In the genomic region with DNA sequence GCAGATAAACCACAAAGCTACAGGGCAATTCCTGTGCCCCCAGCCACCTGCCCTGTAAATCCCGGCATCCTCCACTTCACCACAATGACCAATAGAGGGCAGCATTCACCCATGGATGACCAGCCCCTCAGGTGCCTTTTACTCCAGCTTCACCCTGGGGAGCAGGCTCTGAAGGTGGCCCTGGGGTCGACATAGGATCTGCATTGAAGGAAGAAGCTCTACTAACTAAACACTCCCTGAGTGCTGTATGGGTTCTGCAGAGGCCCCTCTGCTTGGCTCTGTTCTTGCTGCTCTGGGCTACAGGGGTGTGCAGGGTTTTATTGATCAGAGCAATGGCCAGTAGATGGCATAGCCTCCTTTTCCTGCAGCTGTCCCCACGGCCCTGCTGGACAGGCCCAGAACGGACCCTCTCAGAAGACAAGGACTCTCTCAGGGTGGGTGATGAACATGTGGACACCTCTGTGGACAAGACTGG, we compare ENCODE assay signal across 1 cellular context.
TF ChIP-seq lines count a peak whose summit lies in the region.

No MANE protein-coding gene starts in this region.

TF ChIP-seq in HepG2, 621 proteins besides CTCF, POLR2A, EP300 and RAD21 (continued from another document and continues in another):
- TF ChIP-seq, protein P1, sequence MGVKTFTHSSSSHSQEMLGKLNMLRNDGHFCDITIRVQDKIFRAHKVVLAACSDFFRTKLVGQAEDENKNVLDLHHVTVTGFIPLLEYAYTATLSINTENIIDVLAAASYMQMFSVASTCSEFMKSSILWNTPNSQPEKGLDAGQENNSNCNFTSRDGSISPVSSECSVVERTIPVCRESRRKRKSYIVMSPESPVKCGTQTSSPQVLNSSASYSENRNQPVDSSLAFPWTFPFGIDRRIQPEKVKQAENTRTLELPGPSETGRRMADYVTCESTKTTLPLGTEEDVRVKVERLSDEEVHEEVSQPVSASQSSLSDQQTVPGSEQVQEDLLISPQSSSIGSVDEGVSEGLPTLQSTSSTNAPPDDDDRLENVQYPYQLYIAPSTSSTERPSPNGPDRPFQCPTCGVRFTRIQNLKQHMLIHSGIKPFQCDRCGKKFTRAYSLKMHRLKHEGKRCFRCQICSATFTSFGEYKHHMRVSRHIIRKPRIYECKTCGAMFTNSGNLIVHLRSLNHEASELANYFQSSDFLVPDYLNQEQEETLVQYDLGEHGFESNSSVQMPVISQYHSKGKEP (CRISPR knock-in tag; IDR thresholded peaks at IDR 0.05): no peak
- TF ChIP-seq GZF1 (CRISPR knock-in tag; IDR thresholded peaks at IDR 0.05) (no peak), U2AF2 (IDR thresholded peaks at IDR 0.05; ENCODE audit: low read depth, low read length) (no peak), ZNF136 (CRISPR knock-in tag; IDR thresholded peaks at IDR 0.05; ENCODE audit: low read depth) (no peak), KDM6A (CRISPR knock-in tag; IDR thresholded peaks at IDR 0.05; ENCODE audit: low read depth) (no peak), KLF12 (CRISPR knock-in tag; IDR thresholded peaks at IDR 0.05; ENCODE audit: borderline replicate concordance) (no peak), MATR3 (CRISPR knock-in tag; IDR thresholded peaks at IDR 0.05) (no peak), TP53 (CRISPR knock-in tag; conservative IDR thresholded peaks at IDR 0.05) (no peak), ZNF768 (CRISPR knock-in tag; IDR thresholded peaks at IDR 0.05) (no peak), KAT2B (IDR thresholded peaks at IDR 0.05; ENCODE audit: borderline replicate concordance, low read depth, low read length) (no peak), ZSCAN20 (CRISPR knock-in tag; IDR thresholded peaks at IDR 0.05; ENCODE audit: borderline replicate concordance) (no peak), ARHGAP35 (CRISPR knock-in tag; IDR thresholded peaks at IDR 0.05; ENCODE audit: borderline replicate concordance) (no peak), NFIC (IDR thresholded peaks at IDR 0.05; ENCODE audit: low read length) (no peak), TBX3 (IDR thresholded peaks at IDR 0.05; ENCODE audit: borderline replicate concordance) (no peak), ZNF562 (CRISPR knock-in tag; IDR thresholded peaks at IDR 0.05; ENCODE audit: borderline replicate concordance) (no peak), HNF4A (CRISPR knock-in tag; IDR thresholded peaks at IDR 0.05) (no peak), ZNF564 (CRISPR knock-in tag; IDR thresholded peaks at IDR 0.05) (no peak), RXRB (CRISPR knock-in tag; IDR thresholded peaks at IDR 0.05; ENCODE audit: borderline replicate concordance) (peak; percentile 48; the same call in 1 of the 2 replicates), RFXANK (CRISPR knock-in tag; IDR thresholded peaks at IDR 0.05) (no peak), SRY (CRISPR knock-in tag; IDR thresholded peaks at IDR 0.05) (no peak), ZNF530 (CRISPR knock-in tag; IDR thresholded peaks at IDR 0.05; ENCODE audit: low read depth) (no peak), ZNF772 (CRISPR knock-in tag; IDR thresholded peaks at IDR 0.05) (no peak), ATF7-NPFF (CRISPR knock-in tag; IDR thresholded peaks at IDR 0.05; ENCODE audit: low read depth) (no peak), ZNF282 (IDR thresholded peaks at IDR 0.05; ENCODE audit: partially characterized antibody) (no peak), HMG20B (CRISPR knock-in tag; conservative IDR thresholded peaks at IDR 0.05) (0 out of 2 replicates have a peak, but pooled peaks have one; percentile 22), FOXJ3 (CRISPR knock-in tag; IDR thresholded peaks at IDR 0.05; ENCODE audit: borderline replicate concordance) (no peak), ZNF335 (CRISPR knock-in tag; IDR thresholded peaks at IDR 0.05) (no peak), KDM3A (CRISPR knock-in tag; IDR thresholded peaks at IDR 0.05; ENCODE audit: low read depth) (0 out of 2 replicates have a peak, but pooled peaks have one; percentile 28), ATF1 (CRISPR knock-in tag; IDR thresholded peaks at IDR 0.05) (no peak), ADNP (CRISPR knock-in tag; IDR thresholded peaks at IDR 0.05) (no peak), MAF1 (CRISPR knock-in tag; IDR thresholded peaks at IDR 0.05; ENCODE audit: borderline replicate concordance) (no peak)
- TF ChIP-seq, protein P2, sequence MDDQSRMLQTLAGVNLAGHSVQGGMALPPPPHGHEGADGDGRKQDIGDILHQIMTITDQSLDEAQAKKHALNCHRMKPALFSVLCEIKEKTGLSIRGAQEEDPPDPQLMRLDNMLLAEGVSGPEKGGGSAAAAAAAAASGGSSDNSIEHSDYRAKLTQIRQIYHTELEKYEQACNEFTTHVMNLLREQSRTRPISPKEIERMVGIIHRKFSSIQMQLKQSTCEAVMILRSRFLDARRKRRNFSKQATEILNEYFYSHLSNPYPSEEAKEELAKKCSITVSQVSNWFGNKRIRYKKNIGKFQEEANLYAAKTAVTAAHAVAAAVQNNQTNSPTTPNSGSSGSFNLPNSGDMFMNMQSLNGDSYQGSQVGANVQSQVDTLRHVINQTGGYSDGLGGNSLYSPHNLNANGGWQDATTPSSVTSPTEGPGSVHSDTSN (CRISPR knock-in tag; IDR thresholded peaks at IDR 0.05; ENCODE audit: borderline replicate concordance): no peak
- TF ChIP-seq, protein P3, sequence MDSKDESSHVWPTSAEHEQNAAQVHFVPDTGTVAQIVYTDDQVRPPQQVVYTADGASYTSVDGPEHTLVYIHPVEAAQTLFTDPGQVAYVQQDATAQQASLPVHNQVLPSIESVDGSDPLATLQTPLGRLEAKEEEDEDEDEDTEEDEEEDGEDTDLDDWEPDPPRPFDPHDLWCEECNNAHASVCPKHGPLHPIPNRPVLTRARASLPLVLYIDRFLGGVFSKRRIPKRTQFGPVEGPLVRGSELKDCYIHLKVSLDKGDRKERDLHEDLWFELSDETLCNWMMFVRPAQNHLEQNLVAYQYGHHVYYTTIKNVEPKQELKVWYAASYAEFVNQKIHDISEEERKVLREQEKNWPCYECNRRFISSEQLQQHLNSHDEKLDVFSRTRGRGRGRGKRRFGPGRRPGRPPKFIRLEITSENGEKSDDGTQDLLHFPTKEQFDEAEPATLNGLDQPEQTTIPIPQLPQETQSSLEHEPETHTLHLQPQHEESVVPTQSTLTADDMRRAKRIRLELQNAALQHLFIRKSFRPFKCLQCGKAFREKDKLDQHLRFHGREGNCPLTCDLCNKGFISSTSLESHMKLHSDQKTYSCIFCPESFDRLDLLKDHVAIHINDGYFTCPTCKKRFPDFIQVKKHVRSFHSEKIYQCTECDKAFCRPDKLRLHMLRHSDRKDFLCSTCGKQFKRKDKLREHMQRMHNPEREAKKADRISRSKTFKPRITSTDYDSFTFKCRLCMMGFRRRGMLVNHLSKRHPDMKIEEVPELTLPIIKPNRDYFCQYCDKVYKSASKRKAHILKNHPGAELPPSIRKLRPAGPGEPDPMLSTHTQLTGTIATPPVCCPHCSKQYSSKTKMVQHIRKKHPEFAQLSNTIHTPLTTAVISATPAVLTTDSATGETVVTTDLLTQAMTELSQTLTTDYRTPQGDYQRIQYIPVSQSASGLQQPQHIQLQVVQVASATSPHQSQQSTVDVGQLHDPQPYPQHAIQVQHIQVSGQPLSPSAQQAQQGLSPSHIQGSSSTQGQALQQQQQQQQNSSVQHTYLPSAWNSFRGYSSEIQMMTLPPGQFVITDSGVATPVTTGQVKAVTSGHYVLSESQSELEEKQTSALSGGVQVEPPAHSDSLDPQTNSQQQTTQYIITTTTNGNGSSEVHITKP (CRISPR knock-in tag; IDR thresholded peaks at IDR 0.05; ENCODE audit: low read depth): no peak
- TF ChIP-seq, protein P4, sequence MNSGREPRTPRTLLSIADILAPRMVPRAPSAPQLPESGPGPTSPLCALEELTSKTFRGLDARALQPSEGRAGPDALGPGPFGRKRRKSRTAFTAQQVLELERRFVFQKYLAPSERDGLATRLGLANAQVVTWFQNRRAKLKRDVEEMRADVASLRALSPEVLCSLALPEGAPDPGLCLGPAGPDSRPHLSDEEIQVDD (CRISPR knock-in tag; IDR thresholded peaks at IDR 0.05; ENCODE audit: borderline replicate concordance): no peak
- TF ChIP-seq, protein P5, sequence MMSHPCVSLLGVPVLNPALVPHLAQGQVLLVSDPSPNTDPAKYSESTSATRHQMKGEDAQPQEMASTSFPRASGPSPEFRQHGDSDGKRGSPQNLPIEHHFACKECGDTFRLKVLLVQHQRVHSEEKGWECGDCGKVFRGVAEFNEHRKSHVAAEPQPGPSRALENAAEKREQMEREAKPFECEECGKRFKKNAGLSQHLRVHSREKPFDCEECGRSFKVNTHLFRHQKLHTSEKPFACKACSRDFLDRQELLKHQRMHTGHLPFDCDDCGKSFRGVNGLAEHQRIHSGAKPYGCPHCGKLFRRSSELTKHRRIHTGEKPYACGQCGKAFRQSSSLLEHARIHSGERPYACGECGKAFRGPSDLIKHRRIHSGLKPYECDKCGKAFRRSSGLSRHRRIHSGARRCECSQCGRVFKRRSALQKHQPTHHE (CRISPR knock-in tag; IDR thresholded peaks at IDR 0.05; ENCODE audit: borderline replicate concordance): no peak
- TF ChIP-seq, protein P6, sequence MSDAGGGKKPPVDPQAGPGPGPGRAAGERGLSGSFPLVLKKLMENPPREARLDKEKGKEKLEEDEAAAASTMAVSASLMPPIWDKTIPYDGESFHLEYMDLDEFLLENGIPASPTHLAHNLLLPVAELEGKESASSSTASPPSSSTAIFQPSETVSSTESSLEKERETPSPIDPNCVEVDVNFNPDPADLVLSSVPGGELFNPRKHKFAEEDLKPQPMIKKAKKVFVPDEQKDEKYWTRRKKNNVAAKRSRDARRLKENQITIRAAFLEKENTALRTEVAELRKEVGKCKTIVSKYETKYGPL (CRISPR knock-in tag; IDR thresholded peaks at IDR 0.05): no peak
- TF ChIP-seq, protein P7, sequence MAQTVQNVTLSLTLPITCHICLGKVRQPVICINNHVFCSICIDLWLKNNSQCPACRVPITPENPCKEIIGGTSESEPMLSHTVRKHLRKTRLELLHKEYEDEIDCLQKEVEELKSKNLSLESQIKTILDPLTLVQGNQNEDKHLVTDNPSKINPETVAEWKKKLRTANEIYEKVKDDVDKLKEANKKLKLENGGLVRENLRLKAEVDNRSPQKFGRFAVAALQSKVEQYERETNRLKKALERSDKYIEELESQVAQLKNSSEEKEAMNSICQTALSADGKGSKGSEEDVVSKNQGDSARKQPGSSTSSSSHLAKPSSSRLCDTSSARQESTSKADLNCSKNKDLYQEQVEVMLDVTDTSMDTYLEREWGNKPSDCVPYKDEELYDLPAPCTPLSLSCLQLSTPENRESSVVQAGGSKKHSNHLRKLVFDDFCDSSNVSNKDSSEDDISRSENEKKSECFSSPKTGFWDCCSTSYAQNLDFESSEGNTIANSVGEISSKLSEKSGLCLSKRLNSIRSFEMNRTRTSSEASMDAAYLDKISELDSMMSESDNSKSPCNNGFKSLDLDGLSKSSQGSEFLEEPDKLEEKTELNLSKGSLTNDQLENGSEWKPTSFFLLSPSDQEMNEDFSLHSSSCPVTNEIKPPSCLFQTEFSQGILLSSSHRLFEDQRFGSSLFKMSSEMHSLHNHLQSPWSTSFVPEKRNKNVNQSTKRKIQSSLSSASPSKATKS (CRISPR knock-in tag; IDR thresholded peaks at IDR 0.05): no peak
- TF ChIP-seq, protein P8, sequence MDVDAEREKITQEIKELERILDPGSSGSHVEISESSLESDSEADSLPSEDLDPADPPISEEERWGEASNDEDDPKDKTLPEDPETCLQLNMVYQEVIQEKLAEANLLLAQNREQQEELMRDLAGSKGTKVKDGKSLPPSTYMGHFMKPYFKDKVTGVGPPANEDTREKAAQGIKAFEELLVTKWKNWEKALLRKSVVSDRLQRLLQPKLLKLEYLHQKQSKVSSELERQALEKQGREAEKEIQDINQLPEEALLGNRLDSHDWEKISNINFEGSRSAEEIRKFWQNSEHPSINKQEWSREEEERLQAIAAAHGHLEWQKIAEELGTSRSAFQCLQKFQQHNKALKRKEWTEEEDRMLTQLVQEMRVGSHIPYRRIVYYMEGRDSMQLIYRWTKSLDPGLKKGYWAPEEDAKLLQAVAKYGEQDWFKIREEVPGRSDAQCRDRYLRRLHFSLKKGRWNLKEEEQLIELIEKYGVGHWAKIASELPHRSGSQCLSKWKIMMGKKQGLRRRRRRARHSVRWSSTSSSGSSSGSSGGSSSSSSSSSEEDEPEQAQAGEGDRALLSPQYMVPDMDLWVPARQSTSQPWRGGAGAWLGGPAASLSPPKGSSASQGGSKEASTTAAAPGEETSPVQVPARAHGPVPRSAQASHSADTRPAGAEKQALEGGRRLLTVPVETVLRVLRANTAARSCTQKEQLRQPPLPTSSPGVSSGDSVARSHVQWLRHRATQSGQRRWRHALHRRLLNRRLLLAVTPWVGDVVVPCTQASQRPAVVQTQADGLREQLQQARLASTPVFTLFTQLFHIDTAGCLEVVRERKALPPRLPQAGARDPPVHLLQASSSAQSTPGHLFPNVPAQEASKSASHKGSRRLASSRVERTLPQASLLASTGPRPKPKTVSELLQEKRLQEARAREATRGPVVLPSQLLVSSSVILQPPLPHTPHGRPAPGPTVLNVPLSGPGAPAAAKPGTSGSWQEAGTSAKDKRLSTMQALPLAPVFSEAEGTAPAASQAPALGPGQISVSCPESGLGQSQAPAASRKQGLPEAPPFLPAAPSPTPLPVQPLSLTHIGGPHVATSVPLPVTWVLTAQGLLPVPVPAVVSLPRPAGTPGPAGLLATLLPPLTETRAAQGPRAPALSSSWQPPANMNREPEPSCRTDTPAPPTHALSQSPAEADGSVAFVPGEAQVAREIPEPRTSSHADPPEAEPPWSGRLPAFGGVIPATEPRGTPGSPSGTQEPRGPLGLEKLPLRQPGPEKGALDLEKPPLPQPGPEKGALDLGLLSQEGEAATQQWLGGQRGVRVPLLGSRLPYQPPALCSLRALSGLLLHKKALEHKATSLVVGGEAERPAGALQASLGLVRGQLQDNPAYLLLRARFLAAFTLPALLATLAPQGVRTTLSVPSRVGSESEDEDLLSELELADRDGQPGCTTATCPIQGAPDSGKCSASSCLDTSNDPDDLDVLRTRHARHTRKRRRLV (CRISPR knock-in tag; IDR thresholded peaks at IDR 0.05): no peak
- TF ChIP-seq, protein P9, sequence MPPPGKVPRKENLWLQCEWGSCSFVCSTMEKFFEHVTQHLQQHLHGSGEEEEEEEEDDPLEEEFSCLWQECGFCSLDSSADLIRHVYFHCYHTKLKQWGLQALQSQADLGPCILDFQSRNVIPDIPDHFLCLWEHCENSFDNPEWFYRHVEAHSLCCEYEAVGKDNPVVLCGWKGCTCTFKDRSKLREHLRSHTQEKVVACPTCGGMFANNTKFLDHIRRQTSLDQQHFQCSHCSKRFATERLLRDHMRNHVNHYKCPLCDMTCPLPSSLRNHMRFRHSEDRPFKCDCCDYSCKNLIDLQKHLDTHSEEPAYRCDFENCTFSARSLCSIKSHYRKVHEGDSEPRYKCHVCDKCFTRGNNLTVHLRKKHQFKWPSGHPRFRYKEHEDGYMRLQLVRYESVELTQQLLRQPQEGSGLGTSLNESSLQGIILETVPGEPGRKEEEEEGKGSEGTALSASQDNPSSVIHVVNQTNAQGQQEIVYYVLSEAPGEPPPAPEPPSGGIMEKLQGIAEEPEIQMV (CRISPR knock-in tag; IDR thresholded peaks at IDR 0.05; ENCODE audit: low read depth): no peak
